1 cellular context compared by ENCODE assay signal in the genomic region with DNA sequence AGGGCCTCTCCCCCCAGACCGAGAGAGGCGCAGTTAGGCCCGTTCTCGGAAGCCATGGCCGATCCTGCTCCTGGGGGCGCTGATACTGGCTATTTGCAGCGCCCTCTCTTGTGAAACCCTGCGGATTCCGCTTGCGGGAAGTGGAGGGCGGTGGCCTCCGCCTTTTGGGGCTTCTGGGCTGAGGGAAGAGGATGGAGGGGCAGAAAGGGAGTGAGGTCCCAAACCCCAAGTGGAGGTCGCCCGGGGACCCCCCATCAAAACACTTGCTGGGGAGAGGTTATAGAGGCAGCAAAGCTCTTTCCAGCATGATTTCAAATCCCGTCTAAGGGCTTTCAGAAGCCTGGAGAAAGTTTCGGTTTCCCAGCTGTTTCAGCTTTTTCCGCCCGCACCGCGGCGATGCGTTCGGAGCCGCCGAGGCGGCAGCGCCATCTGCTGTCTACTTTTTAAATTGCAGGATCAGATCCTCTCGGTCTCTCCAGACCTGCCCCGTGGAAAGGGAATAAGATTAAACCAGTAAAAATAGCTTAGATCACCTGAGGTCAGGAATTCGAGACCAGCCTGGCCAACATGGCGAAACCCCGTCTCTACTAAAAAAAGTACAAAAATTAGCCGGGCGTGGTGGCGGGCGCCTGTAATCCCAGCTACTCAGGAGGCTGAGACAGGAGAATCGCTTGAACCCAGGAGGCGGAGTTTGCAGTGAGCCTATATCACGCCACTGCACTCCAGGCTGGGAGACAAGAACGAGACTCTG.
TF ChIP-seq lines count a peak whose summit lies in the region.

No MANE protein-coding gene starts in this region.

TF ChIP-seq in HepG2, 621 proteins besides CTCF, POLR2A, EP300 and RAD21 (continued from another document):
- TF ChIP-seq, protein P1, sequence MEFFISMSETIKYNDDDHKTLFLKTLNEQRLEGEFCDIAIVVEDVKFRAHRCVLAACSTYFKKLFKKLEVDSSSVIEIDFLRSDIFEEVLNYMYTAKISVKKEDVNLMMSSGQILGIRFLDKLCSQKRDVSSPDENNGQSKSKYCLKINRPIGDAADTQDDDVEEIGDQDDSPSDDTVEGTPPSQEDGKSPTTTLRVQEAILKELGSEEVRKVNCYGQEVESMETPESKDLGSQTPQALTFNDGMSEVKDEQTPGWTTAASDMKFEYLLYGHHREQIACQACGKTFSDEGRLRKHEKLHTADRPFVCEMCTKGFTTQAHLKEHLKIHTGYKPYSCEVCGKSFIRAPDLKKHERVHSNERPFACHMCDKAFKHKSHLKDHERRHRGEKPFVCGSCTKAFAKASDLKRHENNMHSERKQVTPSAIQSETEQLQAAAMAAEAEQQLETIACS (CRISPR knock-in tag; IDR thresholded peaks at IDR 0.05): 0 out of 2 replicates have a peak, but pooled peaks have one; percentile 10
- TF ChIP-seq ZNF446 (CRISPR knock-in tag; IDR thresholded peaks at IDR 0.05) (no peak), ZSCAN25 (CRISPR knock-in tag; IDR thresholded peaks at IDR 0.05) (peak; percentile 32; the same call in 1 of the 2 replicates), ZNF101 (CRISPR knock-in tag; IDR thresholded peaks at IDR 0.05; ENCODE audit: borderline replicate concordance, low read depth) (no peak), ZSCAN21 (CRISPR knock-in tag; IDR thresholded peaks at IDR 0.05; ENCODE audit: borderline replicate concordance) (0 out of 2 replicates have a peak, but pooled peaks have one; percentile 24), MAFF (IDR thresholded peaks at IDR 0.05; ENCODE audit: low read depth, low read length) (0 out of 2 replicates have a peak, but pooled peaks have one; percentile 6), ELF3 (CRISPR knock-in tag; IDR thresholded peaks at IDR 0.05) (peak; percentile 18; the same call in 1 of the 2 replicates), ZNF225 (CRISPR knock-in tag; IDR thresholded peaks at IDR 0.05) (peak; percentile 36; the same call in 1 of the 2 replicates), ZNF274 (CRISPR knock-in tag; IDR thresholded peaks at IDR 0.05) (peak; percentile 27; the same call in 1 of the 2 replicates), THAP11 (CRISPR knock-in tag; IDR thresholded peaks at IDR 0.05) (0 out of 2 replicates have a peak, but pooled peaks have one; percentile 10), ZNF766 (CRISPR knock-in tag; IDR thresholded peaks at IDR 0.05; ENCODE audit: borderline replicate concordance) (no peak), MED1 (CRISPR knock-in tag; IDR thresholded peaks at IDR 0.05) (no peak), ZNF883 (CRISPR knock-in tag; IDR thresholded peaks at IDR 0.05; ENCODE audit: not compliant biosample characterization) (peak; percentile 11), NAIF1 (CRISPR knock-in tag; IDR thresholded peaks at IDR 0.05; ENCODE audit: borderline replicate concordance) (0 out of 2 replicates have a peak, but pooled peaks have one; percentile 41), HHEX (CRISPR knock-in tag; IDR thresholded peaks at IDR 0.05) (no peak), KLF6 (CRISPR knock-in tag; IDR thresholded peaks at IDR 0.05) (0 out of 2 replicates have a peak, but pooled peaks have one; percentile 44), GZF1 (CRISPR knock-in tag; IDR thresholded peaks at IDR 0.05) (0 out of 2 replicates have a peak, but pooled peaks have one; percentile 67), ZNF775 (CRISPR knock-in tag; IDR thresholded peaks at IDR 0.05; ENCODE audit: borderline replicate concordance) (no peak), ZKSCAN8 (CRISPR knock-in tag; IDR thresholded peaks at IDR 0.05; ENCODE audit: borderline replicate concordance) (no peak), ZNF253 (CRISPR knock-in tag; IDR thresholded peaks at IDR 0.05; ENCODE audit: borderline replicate concordance) (0 out of 2 replicates have a peak, but pooled peaks have one; percentile 47), ZNF777 (CRISPR knock-in tag; IDR thresholded peaks at IDR 0.05) (peak; percentile 36; the same call in 1 of the 2 replicates), SP2 (CRISPR knock-in tag; IDR thresholded peaks at IDR 0.05) (0 out of 2 replicates have a peak, but pooled peaks have one; percentile 21), SPEN (CRISPR knock-in tag; IDR thresholded peaks at IDR 0.05; ENCODE audit: low read depth) (0 out of 2 replicates have a peak, but pooled peaks have one; percentile 42), GATAD2A (CRISPR knock-in tag; IDR thresholded peaks at IDR 0.05) (no peak; the same call in 1 of the 2 replicates), ZNF350 (CRISPR knock-in tag; IDR thresholded peaks at IDR 0.05; ENCODE audit: borderline replicate concordance, low read depth) (peak; percentile 57; the same call in 1 of the 2 replicates), JARID2 (CRISPR knock-in tag; IDR thresholded peaks at IDR 0.05; ENCODE audit: insufficient replicate concordance) (no peak), ZSCAN9 (CRISPR knock-in tag; IDR thresholded peaks at IDR 0.05; ENCODE audit: borderline replicate concordance) (0 out of 2 replicates have a peak, but pooled peaks have one; percentile 24)
- TF ChIP-seq, protein P2, sequence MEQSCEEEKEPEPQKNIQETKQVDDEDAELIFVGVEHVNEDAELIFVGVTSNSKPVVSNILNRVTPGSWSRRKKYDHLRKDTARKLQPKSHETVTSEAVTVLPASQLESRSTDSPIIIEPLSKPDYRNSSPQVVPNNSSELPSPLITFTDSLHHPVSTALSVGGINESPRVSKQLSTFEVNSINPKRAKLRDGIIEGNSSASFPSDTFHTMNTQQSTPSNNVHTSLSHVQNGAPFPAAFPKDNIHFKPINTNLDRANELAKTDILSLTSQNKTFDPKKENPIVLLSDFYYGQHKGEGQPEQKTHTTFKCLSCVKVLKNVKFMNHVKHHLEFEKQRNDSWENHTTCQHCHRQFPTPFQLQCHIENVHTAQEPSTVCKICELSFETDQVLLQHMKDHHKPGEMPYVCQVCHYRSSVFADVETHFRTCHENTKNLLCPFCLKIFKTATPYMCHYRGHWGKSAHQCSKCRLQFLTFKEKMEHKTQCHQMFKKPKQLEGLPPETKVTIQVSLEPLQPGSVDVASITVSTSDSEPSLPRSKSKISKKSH (CRISPR knock-in tag; IDR thresholded peaks at IDR 0.05; ENCODE audit: borderline replicate concordance): 0 out of 2 replicates have a peak, but pooled peaks have one; percentile 56
- TF ChIP-seq, protein P3, sequence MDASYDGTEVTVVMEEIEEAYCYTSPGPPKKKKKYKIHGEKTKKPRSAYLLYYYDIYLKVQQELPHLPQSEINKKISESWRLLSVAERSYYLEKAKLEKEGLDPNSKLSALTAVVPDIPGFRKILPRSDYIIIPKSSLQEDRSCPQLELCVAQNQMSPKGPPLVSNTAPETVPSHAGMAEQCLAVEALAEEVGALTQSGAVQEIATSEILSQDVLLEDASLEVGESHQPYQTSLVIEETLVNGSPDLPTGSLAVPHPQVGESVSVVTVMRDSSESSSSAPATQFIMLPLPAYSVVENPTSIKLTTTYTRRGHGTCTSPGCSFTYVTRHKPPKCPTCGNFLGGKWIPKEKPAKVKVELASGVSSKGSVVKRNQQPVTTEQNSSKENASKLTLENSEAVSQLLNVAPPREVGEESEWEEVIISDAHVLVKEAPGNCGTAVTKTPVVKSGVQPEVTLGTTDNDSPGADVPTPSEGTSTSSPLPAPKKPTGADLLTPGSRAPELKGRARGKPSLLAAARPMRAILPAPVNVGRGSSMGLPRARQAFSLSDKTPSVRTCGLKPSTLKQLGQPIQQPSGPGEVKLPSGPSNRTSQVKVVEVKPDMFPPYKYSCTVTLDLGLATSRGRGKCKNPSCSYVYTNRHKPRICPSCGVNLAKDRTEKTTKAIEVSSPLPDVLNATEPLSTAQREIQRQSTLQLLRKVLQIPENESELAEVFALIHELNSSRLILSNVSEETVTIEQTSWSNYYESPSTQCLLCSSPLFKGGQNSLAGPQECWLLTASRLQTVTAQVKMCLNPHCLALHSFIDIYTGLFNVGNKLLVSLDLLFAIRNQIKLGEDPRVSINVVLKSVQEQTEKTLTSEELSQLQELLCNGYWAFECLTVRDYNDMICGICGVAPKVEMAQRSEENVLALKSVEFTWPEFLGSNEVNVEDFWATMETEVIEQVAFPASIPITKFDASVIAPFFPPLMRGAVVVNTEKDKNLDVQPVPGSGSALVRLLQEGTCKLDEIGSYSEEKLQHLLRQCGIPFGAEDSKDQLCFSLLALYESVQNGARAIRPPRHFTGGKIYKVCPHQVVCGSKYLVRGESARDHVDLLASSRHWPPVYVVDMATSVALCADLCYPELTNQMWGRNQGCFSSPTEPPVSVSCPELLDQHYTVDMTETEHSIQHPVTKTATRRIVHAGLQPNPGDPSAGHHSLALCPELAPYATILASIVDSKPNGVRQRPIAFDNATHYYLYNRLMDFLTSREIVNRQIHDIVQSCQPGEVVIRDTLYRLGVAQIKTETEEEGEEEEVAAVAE (CRISPR knock-in tag; IDR thresholded peaks at IDR 0.05; ENCODE audit: borderline replicate concordance): 0 out of 2 replicates have a peak, but pooled peaks have one; percentile 59
- TF ChIP-seq, protein P4, sequence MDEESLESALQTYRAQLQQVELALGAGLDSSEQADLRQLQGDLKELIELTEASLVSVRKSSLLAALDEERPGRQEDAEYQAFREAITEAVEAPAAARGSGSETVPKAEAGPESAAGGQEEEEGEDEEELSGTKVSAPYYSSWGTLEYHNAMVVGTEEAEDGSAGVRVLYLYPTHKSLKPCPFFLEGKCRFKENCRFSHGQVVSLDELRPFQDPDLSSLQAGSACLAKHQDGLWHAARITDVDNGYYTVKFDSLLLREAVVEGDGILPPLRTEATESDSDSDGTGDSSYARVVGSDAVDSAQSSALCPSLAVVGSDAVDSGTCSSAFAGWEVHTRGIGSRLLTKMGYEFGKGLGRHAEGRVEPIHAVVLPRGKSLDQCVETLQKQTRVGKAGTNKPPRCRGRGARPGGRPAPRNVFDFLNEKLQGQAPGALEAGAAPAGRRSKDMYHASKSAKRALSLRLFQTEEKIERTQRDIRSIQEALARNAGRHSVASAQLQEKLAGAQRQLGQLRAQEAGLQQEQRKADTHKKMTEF (CRISPR knock-in tag; IDR thresholded peaks at IDR 0.05): peak; percentile 53
- TF ChIP-seq, protein P5, sequence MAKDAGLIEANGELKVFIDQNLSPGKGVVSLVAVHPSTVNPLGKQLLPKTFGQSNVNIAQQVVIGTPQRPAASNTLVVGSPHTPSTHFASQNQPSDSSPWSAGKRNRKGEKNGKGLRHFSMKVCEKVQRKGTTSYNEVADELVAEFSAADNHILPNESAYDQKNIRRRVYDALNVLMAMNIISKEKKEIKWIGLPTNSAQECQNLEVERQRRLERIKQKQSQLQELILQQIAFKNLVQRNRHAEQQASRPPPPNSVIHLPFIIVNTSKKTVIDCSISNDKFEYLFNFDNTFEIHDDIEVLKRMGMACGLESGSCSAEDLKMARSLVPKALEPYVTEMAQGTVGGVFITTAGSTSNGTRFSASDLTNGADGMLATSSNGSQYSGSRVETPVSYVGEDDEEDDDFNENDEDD (CRISPR knock-in tag; IDR thresholded peaks at IDR 0.05; ENCODE audit: borderline replicate concordance): 0 out of 2 replicates have a peak, but pooled peaks have one; percentile 14
- TF ChIP-seq, protein P6, sequence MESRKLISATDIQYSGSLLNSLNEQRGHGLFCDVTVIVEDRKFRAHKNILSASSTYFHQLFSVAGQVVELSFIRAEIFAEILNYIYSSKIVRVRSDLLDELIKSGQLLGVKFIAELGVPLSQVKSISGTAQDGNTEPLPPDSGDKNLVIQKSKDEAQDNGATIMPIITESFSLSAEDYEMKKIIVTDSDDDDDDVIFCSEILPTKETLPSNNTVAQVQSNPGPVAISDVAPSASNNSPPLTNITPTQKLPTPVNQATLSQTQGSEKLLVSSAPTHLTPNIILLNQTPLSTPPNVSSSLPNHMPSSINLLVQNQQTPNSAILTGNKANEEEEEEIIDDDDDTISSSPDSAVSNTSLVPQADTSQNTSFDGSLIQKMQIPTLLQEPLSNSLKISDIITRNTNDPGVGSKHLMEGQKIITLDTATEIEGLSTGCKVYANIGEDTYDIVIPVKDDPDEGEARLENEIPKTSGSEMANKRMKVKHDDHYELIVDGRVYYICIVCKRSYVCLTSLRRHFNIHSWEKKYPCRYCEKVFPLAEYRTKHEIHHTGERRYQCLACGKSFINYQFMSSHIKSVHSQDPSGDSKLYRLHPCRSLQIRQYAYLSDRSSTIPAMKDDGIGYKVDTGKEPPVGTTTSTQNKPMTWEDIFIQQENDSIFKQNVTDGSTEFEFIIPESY (CRISPR knock-in tag; IDR thresholded peaks at IDR 0.05): peak; percentile 33; the same call in 1 of the 2 replicates
- TF ChIP-seq, protein P7, sequence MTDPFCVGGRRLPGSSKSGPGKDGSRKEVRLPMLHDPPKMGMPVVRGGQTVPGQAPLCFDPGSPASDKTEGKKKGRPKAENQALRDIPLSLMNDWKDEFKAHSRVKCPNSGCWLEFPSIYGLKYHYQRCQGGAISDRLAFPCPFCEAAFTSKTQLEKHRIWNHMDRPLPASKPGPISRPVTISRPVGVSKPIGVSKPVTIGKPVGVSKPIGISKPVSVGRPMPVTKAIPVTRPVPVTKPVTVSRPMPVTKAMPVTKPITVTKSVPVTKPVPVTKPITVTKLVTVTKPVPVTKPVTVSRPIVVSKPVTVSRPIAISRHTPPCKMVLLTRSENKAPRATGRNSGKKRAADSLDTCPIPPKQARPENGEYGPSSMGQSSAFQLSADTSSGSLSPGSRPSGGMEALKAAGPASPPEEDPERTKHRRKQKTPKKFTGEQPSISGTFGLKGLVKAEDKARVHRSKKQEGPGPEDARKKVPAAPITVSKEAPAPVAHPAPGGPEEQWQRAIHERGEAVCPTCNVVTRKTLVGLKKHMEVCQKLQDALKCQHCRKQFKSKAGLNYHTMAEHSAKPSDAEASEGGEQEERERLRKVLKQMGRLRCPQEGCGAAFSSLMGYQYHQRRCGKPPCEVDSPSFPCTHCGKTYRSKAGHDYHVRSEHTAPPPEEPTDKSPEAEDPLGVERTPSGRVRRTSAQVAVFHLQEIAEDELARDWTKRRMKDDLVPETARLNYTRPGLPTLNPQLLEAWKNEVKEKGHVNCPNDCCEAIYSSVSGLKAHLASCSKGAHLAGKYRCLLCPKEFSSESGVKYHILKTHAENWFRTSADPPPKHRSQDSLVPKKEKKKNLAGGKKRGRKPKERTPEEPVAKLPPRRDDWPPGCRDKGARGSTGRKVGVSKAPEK (CRISPR knock-in tag; IDR thresholded peaks at IDR 0.05; ENCODE audit: borderline replicate concordance): 0 out of 2 replicates have a peak, but pooled peaks have one; percentile 58
- TF ChIP-seq, protein P8, sequence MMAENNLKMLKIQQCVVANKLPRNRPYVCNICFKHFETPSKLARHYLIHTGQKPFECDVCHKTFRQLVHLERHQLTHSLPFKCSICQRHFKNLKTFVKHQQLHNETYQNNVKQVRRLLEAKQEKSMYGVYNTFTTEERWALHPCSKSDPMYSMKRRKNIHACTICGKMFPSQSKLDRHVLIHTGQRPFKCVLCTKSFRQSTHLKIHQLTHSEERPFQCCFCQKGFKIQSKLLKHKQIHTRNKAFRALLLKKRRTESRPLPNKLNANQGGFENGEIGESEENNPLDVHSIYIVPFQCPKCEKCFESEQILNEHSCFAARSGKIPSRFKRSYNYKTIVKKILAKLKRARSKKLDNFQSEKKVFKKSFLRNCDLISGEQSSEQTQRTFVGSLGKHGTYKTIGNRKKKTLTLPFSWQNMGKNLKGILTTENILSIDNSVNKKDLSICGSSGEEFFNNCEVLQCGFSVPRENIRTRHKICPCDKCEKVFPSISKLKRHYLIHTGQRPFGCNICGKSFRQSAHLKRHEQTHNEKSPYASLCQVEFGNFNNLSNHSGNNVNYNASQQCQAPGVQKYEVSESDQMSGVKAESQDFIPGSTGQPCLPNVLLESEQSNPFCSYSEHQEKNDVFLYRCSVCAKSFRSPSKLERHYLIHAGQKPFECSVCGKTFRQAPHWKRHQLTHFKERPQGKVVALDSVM (CRISPR knock-in tag; IDR thresholded peaks at IDR 0.05): peak; percentile 59
